ENCODE assay signal across 8 cellular contexts in genomic region chr5:150758210-150758533, GRCh38. TPM values are rescaled to one million over a fixed set of nuclear protein-coding genes. Genes with fewer than 3 reads are reported as not detected.
DNase-seq lines count a peak whose midpoint lies in the region; ATAC-seq and TF ChIP-seq lines count a peak whose summit lies in the region.

No MANE protein-coding gene starts in this region.

- peak overlapping the region; percentile 96 for H3K56ac ChIP-seq in mesendoderm (ENCODE audit: low read length)

- TF ChIP-seq CTCF in brain microvascular endothelial cell (IDR thresholded peaks at IDR 0.05; ENCODE audit: low read depth, low read length, missing control alignments) (no peak), chondrocyte (IDR thresholded peaks at IDR 0.05) (no peak)

- H3K27ac ChIP-seq in brain microvascular endothelial cell = peak overlapping the region; percentile 97
- H3K27ac ChIP-seq in mesendoderm (ENCODE audit: low read depth, low read length) = peak overlapping the region; percentile 68

- in situ Hi-C loops in brain microvascular endothelial cell (cut with HindIII; ENCODE audit: low pct_ligation_motif_present, low sequenced_read_pairs) = no loop called here

- H3K4me1 ChIP-seq in mesendoderm (ENCODE audit: control insufficient read depth, low read depth, low read length) = peaks cover 2% of the 10 kb centered on the region

- H2BK15ac ChIP-seq in mesendoderm (replicated peaks; ENCODE audit: low read depth) = no peak overlapping the region

- no peak overlapping the region for H2BK120ac ChIP-seq in mesendoderm (ENCODE audit: low read depth, low read length)

- H4K8ac ChIP-seq in mesendoderm (ENCODE audit: low read depth, low read length) = no peak overlapping the region

- peak overlapping the region; percentile 52 for H3K4me2 ChIP-seq in mesendoderm (ENCODE audit: low read length)

- peaks cover 23% of the 10 kb centered on the region for H3K4me1 Mint-ChIP-seq in chondrocyte (ENCODE audit: low read depth)

- no peak overlapping the region for H4K5ac ChIP-seq in mesendoderm (ENCODE audit: low read length)

- no peaks in the 10 kb centered on the region for H3K27me3 Mint-ChIP-seq in chondrocyte (ENCODE audit: low read depth)

- peak overlapping the region; percentile 92 for H3K9ac ChIP-seq in mesendoderm (ENCODE audit: low read length)

- DNase-seq in brain microvascular endothelial cell (no peak), mesendoderm (no peak), chondrocyte (ENCODE audit: low spot score) (no peak), pons (ENCODE audit: low spot score) (no peak), Kasumi-1 (lab: John Stamatoyannopoulos, UW) (no peak), NCI-H748 treated with DMSO at 0.1 percent for 48 hours (lab: John Stamatoyannopoulos, UW) (no peak)

- no CpG with 5 or more reads among the region's 11 CpGs for WGBS in mesendoderm (ENCODE audit: extremely low coverage, insufficient coverage, low lambda C conversion rate)

- H2BK5ac ChIP-seq in mesendoderm (ENCODE audit: low read length) = no peak overlapping the region

- H3K79me2 ChIP-seq in mesendoderm (ENCODE audit: control insufficient read depth, insufficient read depth, low read length) = peaks cover 7% of the 10 kb centered on the region

- H3K9me3 Mint-ChIP-seq in chondrocyte (ENCODE audit: low read depth) = no peaks in the 10 kb centered on the region

- H3K27me3 ChIP-seq in brain microvascular endothelial cell (replicated peaks) = no peaks in the 10 kb centered on the region
- no peaks in the 10 kb centered on the region for H3K27me3 ChIP-seq in mesendoderm (ENCODE audit: insufficient read depth, low read length, poor library complexity)

- H3K23ac ChIP-seq in mesendoderm (ENCODE audit: low read length) = no peak overlapping the region

- H3K36me3 ChIP-seq in brain microvascular endothelial cell (replicated peaks) (peaks cover 13% of the 10 kb centered on the region), mesendoderm (ENCODE audit: control insufficient read depth, insufficient read depth, low read length) (peaks cover 3% of the 10 kb centered on the region)

- H3K4me3 ChIP-seq in brain microvascular endothelial cell (ENCODE audit: low read depth, low read length) (peak overlapping the region; percentile 89), mesendoderm (ENCODE audit: low read length) (peak overlapping the region; percentile 89)

- H3K36me3 Mint-ChIP-seq in chondrocyte (ENCODE audit: low read depth) = peaks cover 14% of the 10 kb centered on the region

- no peak overlapping the region for H2AK5ac ChIP-seq in mesendoderm (ENCODE audit: low read length)

- no peak overlapping the region for H3K4me3 Mint-ChIP-seq in chondrocyte (ENCODE audit: unreplicated experiment)

- no peak overlapping the region for H3K18ac ChIP-seq in mesendoderm (ENCODE audit: low read length)

- peaks cover 5% of the 10 kb centered on the region for H3K79me1 ChIP-seq in mesendoderm (ENCODE audit: low read length)

- H3K4ac ChIP-seq in mesendoderm (ENCODE audit: low read depth, low read length) = peak overlapping the region; percentile 71

- ATAC-seq in GM19455 (IDR thresholded peaks at IDR 0.05; ENCODE audit: unreplicated experiment) = peak; percentile 36
- ATAC-seq in HG03159 (IDR thresholded peaks at IDR 0.05; ENCODE audit: unreplicated experiment) = peak; percentile 16

- H3K27ac Mint-ChIP-seq in chondrocyte (ENCODE audit: unreplicated experiment) = no peak overlapping the region

RNA-seq across cellular contexts. Expression of gene DCTN4, which starts 0.6 kb away (rescaled TPM):
- polyA plus RNA-seq in mesendoderm (2013, experiment 1 of 2) = 28.3 TPM
- polyA plus RNA-seq in mesendoderm (2013, experiment 2 of 2) = 26.7 TPM
- total RNA-seq in chondrocyte = 50.5 to 54.8 TPM (median 50.8 TPM) in 3 replicates

RNA-seq across cellular contexts. Expression of gene SMIM3, which starts 20.4 kb away (rescaled TPM):
- polyA plus RNA-seq in mesendoderm (2013, experiment 1 of 2) = 5.9 TPM
- 5.6 TPM for polyA plus RNA-seq in mesendoderm (2013, experiment 2 of 2)
- 9.0 to 13.0 TPM (median 12.5 TPM) in 3 replicates for total RNA-seq in chondrocyte

RNA-seq across cellular contexts. Expression of gene RBM22, which starts 57.3 kb away (rescaled TPM):
- polyA plus RNA-seq in mesendoderm (2013, experiment 1 of 2) = 39.2 TPM
- 39.6 TPM for polyA plus RNA-seq in mesendoderm (2013, experiment 2 of 2)
- 34.7 to 39.7 TPM (median 36.0 TPM) in 3 replicates for total RNA-seq in chondrocyte
